ENCODE assay signal across 26 cellular contexts in genomic region chr22:49097171-49097925, GRCh38.
A peak's percentile ranks its signal among the peaks of the same experiment; 100 is the strongest.
DNase-seq lines count a peak whose midpoint lies in the region; ATAC-seq, FAIRE-seq and TF ChIP-seq lines count a peak whose summit lies in the region.
"Had no signal": no experiment of that assay in that cellular context is flagged by ENCODE, and none has a peak within 500 bp of the region (broad histone marks: within the 10 kb centered on the region; RNA-seq: fewer than 3 reads in every experiment).

No MANE protein-coding gene starts in this region.

- DNase-seq in Right ventricle myocardium inferior (ENCODE audit: missing footprints) (peak; percentile 9), right cardiac atrium (no peak), kidney (peak; percentile 56), osteoblast (ENCODE audit: insufficient read length, low spot score, missing footprints) (peak; percentile 26), NCI-H1417 treated with DMSO at 0.1 percent for 48 hours (lab: John Stamatoyannopoulos, UW) (no peak), NCI-H1930 (lab: John Stamatoyannopoulos, UW) (no peak)
- DNase-seq: 8988T; ACHN; BE2C; CD4-positive, alpha-beta memory T cell; CD4-positive, CD25-positive, alpha-beta regulatory T cell; CD8-positive, alpha-beta memory T cell; COR-L47; DMS 273 treated with DMSO at 0.1 percent for 48 hours; DMS153; DMS53; DMS79; DND-41; EL; GDM1 had no signal

- no peaks in the 10 kb centered on the region for H3K79me2 ChIP-seq in osteoblast (ENCODE audit: insufficient read depth, low read length)

- H3K36me3 ChIP-seq in kidney (ENCODE audit: control insufficient read depth in 1 of 2, insufficient read depth in 2 of 2, low read length in 2 of 2) (no peaks in the 10 kb centered on the region), osteoblast (ENCODE audit: insufficient read depth, low read length) (no peaks in the 10 kb centered on the region)
- H3K36me3 ChIP-seq: BE2C, BLaER1 had no signal

- no peak for FAIRE-seq in kidney (lab: Jason Lieb, UNC)
- FAIRE-seq: A204.1, GM12878, GM12892, GM18507 had no signal

- no peak overlapping the region for H3K4me2 ChIP-seq in osteoblast (ENCODE audit: insufficient read depth, low read length)
- H3K4me2 ChIP-seq: BLaER1 had no signal

- TF ChIP-seq CTCF in kidney (IDR thresholded peaks at IDR 0.05; ENCODE audit: borderline replicate concordance, extremely low read depth, insufficient read depth): no peak
- no peak for TF ChIP-seq CTCF in osteoblast (IDR thresholded peaks at IDR 0.05; ENCODE audit: extremely low read depth, low read depth, low read length)

- H3K9me3 ChIP-seq in right cardiac atrium (ENCODE audit: control insufficient read depth, low read length): no peaks in the 10 kb centered on the region
- no peaks in the 10 kb centered on the region for H3K9me3 ChIP-seq in kidney (ENCODE audit: control insufficient read depth in 1 of 2, low read length in 2 of 2)
- H3K9me3 ChIP-seq in osteoblast (ENCODE audit: low read depth, low read length): no peaks in the 10 kb centered on the region
- H3K9me3 ChIP-seq: BE2C, BLaER1 had no signal

- H2AFZ ChIP-seq in osteoblast (ENCODE audit: low read length): no peak overlapping the region

- H4K20me1 ChIP-seq in osteoblast (ENCODE audit: insufficient read depth, low read length): no peaks in the 10 kb centered on the region
- H4K20me1 ChIP-seq: BLaER1 had no signal

- ATAC-seq in Right ventricle myocardium inferior (no peak), right cardiac atrium (no peak), GM21528 (IDR thresholded peaks at IDR 0.05; ENCODE audit: low FRiP score, unreplicated experiment) (no peak)
- ATAC-seq: GM12878 had no signal

- H3K27ac ChIP-seq in right cardiac atrium (ENCODE audit: low read length): no peak overlapping the region
- no peak overlapping the region for H3K27ac ChIP-seq in kidney (ENCODE audit: low read depth in 2 of 2, low read length in 2 of 2)
- H3K27ac ChIP-seq in osteoblast (ENCODE audit: low read depth, low read length): no peak overlapping the region
- H3K27ac ChIP-seq: BLaER1 had no signal

- no peaks in the 10 kb centered on the region for H3K4me1 ChIP-seq in right cardiac atrium (ENCODE audit: control insufficient read depth, insufficient read depth, low read length)
- no peaks in the 10 kb centered on the region for H3K4me1 ChIP-seq in kidney (ENCODE audit: control insufficient read depth in 1 of 2, insufficient read depth in 1 of 2, low read depth in 1 of 2, low read length in 2 of 2)
- H3K4me1 ChIP-seq in osteoblast (ENCODE audit: insufficient read depth, low read length): no peaks in the 10 kb centered on the region
- H3K4me1 ChIP-seq: BE2C had no signal

- H3K9ac ChIP-seq in kidney (ENCODE audit: low read length in 2 of 2): no peak overlapping the region
- H3K9ac ChIP-seq: BLaER1 had no signal

- H3K27me3 ChIP-seq in right cardiac atrium (ENCODE audit: control insufficient read depth, insufficient read depth): no peaks in the 10 kb centered on the region
- H3K27me3 ChIP-seq in osteoblast (ENCODE audit: insufficient read depth, low read length): no peaks in the 10 kb centered on the region
- H3K27me3 ChIP-seq: BE2C, BLaER1 had no signal

- WGBS in right cardiac atrium: 87% methylated on average over 20 of the region's 20 CpGs

- intact Hi-C loops in Right ventricle myocardium inferior (cut with DNase I) (no loop called here), right cardiac atrium (cut with DNase I) (no loop called here), kidney (cut with DNase I) (no loop called here)

- no peak overlapping the region for H3K4me3 ChIP-seq in right cardiac atrium (ENCODE audit: low read length)
- H3K4me3 ChIP-seq in kidney (ENCODE audit: low read length in 2 of 2): no peak overlapping the region
- no peak overlapping the region for H3K4me3 ChIP-seq in osteoblast (ENCODE audit: insufficient read depth, low read length)
- H3K4me3 ChIP-seq: BLaER1, GM12878 had no signal

Comparison
In these comparisons a context has a peak if more than half of its experiments do, and no peak if none do; other contexts are left out.
1. DNase-seq: peak in Right ventricle myocardium inferior (single experiment), kidney (single experiment) and osteoblast (single experiment); none in right cardiac atrium (0 of 3), NCI-H1417 treated with DMSO at 0.1 percent for 48 hours (single experiment) and NCI-H1930 (0 of 2).